In the genomic region with DNA sequence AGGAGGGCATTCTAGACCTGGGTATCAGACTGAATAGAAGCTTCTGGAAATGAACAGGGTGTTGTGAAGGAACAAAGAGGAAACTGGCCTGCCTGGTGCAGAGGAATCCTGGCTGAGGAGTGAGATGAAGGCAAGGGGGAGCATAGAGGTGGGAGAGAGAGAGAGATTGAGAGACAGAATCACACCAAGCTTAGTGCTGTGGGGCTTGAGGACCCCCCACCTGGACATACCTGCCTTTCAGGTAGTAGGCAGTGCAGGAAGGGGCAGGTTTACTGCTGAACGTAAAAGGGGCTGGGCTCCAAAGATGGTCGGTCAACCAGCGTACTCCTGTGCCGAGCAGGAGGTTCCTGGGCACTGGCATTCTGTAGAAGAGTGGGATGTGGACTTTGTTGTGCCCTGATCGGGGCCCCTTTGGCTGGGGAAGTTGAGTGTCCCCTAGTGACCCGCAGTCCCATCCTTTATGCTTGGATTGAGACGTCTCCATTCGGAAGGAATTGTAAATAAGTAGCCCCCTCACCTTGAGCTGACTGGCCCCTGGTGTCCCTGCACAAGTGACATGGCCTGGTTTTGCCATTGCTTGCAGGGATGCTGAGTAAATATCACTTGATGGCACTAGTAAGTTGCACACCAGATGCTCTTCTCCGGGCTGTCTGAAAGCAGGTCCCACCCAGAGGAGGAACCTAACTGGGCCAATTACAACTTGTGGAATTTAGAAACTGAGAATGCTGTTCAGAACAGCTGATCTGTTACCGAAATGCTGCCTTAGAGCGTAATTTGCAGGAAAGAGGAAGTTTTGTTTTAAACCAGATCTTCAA, we compare ENCODE assay signal across 8 cellular contexts. TPM values are rescaled to one million over a fixed set of nuclear protein-coding genes. Genes with fewer than 3 reads are reported as not detected.
A peak's percentile ranks its signal among the peaks of the same experiment; 100 is the strongest.
DNase-seq lines count a peak whose midpoint lies in the region; ATAC-seq and TF ChIP-seq lines count a peak whose summit lies in the region.

No MANE protein-coding gene starts in this region.

- TF ChIP-seq POLR2A in body of pancreas (IDR thresholded peaks at IDR 0.05): peak in 2 of 3 donors; percentile 18 to 24

- no peak for TF ChIP-seq CTCF in body of pancreas (IDR thresholded peaks at IDR 0.05)

- intact Hi-C loops in body of pancreas (cut with DNase I): no loop called here

- H3K4me1 ChIP-seq in body of pancreas (peaks cover 60% of the 10 kb centered on the region), skeletal muscle satellite cell (ENCODE audit: control insufficient read depth, insufficient read depth, low read length) (peaks cover 32% of the 10 kb centered on the region)

- H3K9ac ChIP-seq in skeletal muscle satellite cell (ENCODE audit: low read depth, low read length): peak overlapping the region; percentile 83

- 8 to 10% methylated on average over 4 to 11 of the region's 11 CpGs for WGBS in body of pancreas, 2 donors

- H3K4me2 ChIP-seq in skeletal muscle satellite cell (ENCODE audit: low read length): peak overlapping the region; percentile 95

- H3K9me3 ChIP-seq in body of pancreas: no peaks in the 10 kb centered on the region
- no peaks in the 10 kb centered on the region for H3K9me3 ChIP-seq in skeletal muscle satellite cell (replicated peaks; ENCODE audit: low read length)

- peak; percentile 24 for DNase-seq in activated gamma-delta T cell treated with Interleukin-2 at 50 U/mL for 16 hours
- DNase-seq in activated gamma-delta T cell (lab: John Stamatoyannopoulos, UW): no peak
- DNase-seq in body of pancreas: peak in 2 of 4 donors; percentile 23 to 66
- DNase-seq in LoVo (ENCODE audit: low spot score): no peak

- H3K4me3 ChIP-seq in body of pancreas (peak overlapping the region in 1 of 2 donors; percentile 67), iPS-11a (ENCODE audit: low read depth, low read length) (peak overlapping the region; percentile 78), skeletal muscle satellite cell (ENCODE audit: low read length) (peak overlapping the region; percentile 81)

- ATAC-seq in HG03139 (IDR thresholded peaks at IDR 0.05; ENCODE audit: unreplicated experiment): peak; percentile 39
- ATAC-seq in SK-N-SH treated with all-trans-retinoic acid at 6 μM for 48 hours: peak; percentile 15; the same call in 2 of the 3 replicates
- no peak for ATAC-seq in body of pancreas

- H3K27me3 ChIP-seq in body of pancreas: no peaks in the 10 kb centered on the region
- no peaks in the 10 kb centered on the region for H3K27me3 ChIP-seq in skeletal muscle satellite cell (ENCODE audit: control insufficient read depth, insufficient read depth, low read length)

- H3K27ac ChIP-seq in body of pancreas: peak overlapping the region; percentile 70 to 80 (median 74)

- H3K36me3 ChIP-seq in body of pancreas (replicated peaks in 1 of 2; ENCODE audit: insufficient read depth in 1 of 2, low read depth in 2 of 2): peaks cover 0 to under 1% of the 10 kb centered on the region in 2 donors
- no peaks in the 10 kb centered on the region for H3K36me3 ChIP-seq in skeletal muscle satellite cell (ENCODE audit: insufficient read depth, low read length)

TF ChIP-seq in SK-N-SH treated with all-trans-retinoic acid at 6 μM for 48 hours, 23 proteins besides CTCF, POLR2A, EP300 and RAD21:
- TF ChIP-seq ZNF70 (CRISPR knock-in tag; IDR thresholded peaks at IDR 0.05): no peak
- no peak for TF ChIP-seq ESRRG (CRISPR knock-in tag; IDR thresholded peaks at IDR 0.05)
- TF ChIP-seq ZFP30 (CRISPR knock-in tag; IDR thresholded peaks at IDR 0.05): no peak
- TF ChIP-seq ZFP3 (CRISPR knock-in tag; IDR thresholded peaks at IDR 0.05): no peak
- no peak for TF ChIP-seq SNAI2 (CRISPR knock-in tag; IDR thresholded peaks at IDR 0.05)
- TF ChIP-seq, protein P1, sequence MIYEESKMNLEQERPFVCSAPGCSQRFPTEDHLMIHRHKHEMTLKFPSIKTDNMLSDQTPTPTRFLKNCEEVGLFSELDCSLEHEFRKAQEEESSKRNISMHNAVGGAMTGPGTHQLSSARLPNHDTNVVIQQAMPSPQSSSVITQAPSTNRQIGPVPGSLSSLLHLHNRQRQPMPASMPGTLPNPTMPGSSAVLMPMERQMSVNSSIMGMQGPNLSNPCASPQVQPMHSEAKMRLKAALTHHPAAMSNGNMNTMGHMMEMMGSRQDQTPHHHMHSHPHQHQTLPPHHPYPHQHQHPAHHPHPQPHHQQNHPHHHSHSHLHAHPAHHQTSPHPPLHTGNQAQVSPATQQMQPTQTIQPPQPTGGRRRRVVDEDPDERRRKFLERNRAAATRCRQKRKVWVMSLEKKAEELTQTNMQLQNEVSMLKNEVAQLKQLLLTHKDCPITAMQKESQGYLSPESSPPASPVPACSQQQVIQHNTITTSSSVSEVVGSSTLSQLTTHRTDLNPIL (CRISPR knock-in tag; IDR thresholded peaks at IDR 0.05; ENCODE audit: low read depth): no peak

RNA-seq across cellular contexts. Expression of gene UBE2F, which starts 1.4 kb away (rescaled TPM):
- 10 to 100 TPM; 67.7 to 69.9 TPM for total RNA-seq in body of pancreas
- 48.7 and 54.4 TPM in 2 replicates for total RNA-seq in skeletal muscle satellite cell (2012; rRNA removed)
